In the genomic region with DNA sequence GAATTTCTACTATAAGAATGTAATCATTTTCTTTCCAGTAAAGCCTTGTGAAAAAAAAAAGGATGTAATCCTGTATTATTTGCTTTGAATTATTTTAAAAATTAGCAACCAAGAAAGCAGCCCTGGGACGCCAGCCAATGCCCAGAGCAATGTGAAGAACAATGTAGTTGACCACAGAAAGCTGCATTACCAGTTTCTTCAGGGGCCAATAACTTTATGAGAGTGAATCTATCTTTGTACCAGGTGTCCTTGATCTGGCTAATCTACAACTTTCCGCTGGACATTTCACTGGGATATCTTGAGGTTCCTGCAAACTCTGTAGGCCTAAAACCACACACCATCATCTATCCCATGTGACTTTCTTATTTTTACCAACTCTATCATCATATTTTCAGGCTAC, we compare ENCODE assay signal across 23 cellular contexts. TPM values are rescaled to one million over a fixed set of nuclear protein-coding genes. Genes with fewer than 3 reads are reported as not detected.
DNase-seq lines count a peak whose midpoint lies in the region; FAIRE-seq and TF ChIP-seq lines count a peak whose summit lies in the region.
"Had no signal": no experiment of that assay in that cellular context is flagged by ENCODE, and none has a peak within 500 bp of the region (broad histone marks: within the 10 kb centered on the region; RNA-seq: fewer than 3 reads in every experiment).

No MANE protein-coding gene starts in this region.

- no peaks in the 10 kb centered on the region for H3K9me3 ChIP-seq in MG63
- no peaks in the 10 kb centered on the region for H3K9me3 ChIP-seq in ascending aorta
- no peaks in the 10 kb centered on the region for H3K9me3 ChIP-seq in MM.1S (replicated peaks; ENCODE audit: insufficient read depth, low read length)
- H3K9me3 ChIP-seq: right atrium auricular region had no signal

- H3K27me3 Mint-ChIP-seq in Calu3 (ENCODE audit: unreplicated experiment) (no peaks in the 10 kb centered on the region), chondrocyte (ENCODE audit: low read depth) (no peaks in the 10 kb centered on the region)
- H3K27me3 Mint-ChIP-seq: CD4-positive, alpha-beta T cell; stimulated activated memory B cell treated with anti-CD40 and anti-IgM and Interleukin-4, amounts not matched to agents 10 μg/mL and 1 μg/mL and 100 μg/mL, for 72 hours had no signal

- no peak overlapping the region for H3K4me3 Mint-ChIP-seq in Calu3 (ENCODE audit: low read depth, unreplicated experiment)
- no peak overlapping the region for H3K4me3 Mint-ChIP-seq in chondrocyte (ENCODE audit: unreplicated experiment)
- H3K4me3 Mint-ChIP-seq: activated T-helper 1 cell treated with anti-CD3 and anti-CD28 coated beads, Interleukin-12 subunit alpha, Interleukin-12 subunit beta, Interleukin-2, Interleukin-4 antibody, amounts not matched to agents 30 ng/mL and 10 ng/mL and 1 ng/mL, durations not matched to agents 14 hours and 24 hours and 36 hours; CD4-positive, alpha-beta T cell; endodermal cell; neural crest cell; stimulated activated memory B cell treated with anti-CD40 and anti-IgM and Interleukin-4, amounts not matched to agents 10 μg/mL and 1 μg/mL and 100 μg/mL, for 72 hours had no signal

- no peaks in the 10 kb centered on the region for H3F3A ChIP-seq in MM.1S (ENCODE audit: insufficient read depth, low read length)

- H3K36me3 ChIP-seq in MG63 = no peaks in the 10 kb centered on the region
- H3K36me3 ChIP-seq in ascending aorta = no peaks in the 10 kb centered on the region
- no peaks in the 10 kb centered on the region for H3K36me3 ChIP-seq in MM.1S (replicated peaks; ENCODE audit: insufficient read depth, low read length)
- H3K36me3 ChIP-seq: right atrium auricular region had no signal

- H3K9me2 ChIP-seq in MM.1S (replicated peaks; ENCODE audit: insufficient read depth, low read length) = no peaks in the 10 kb centered on the region

- H3K27me3 ChIP-seq in MG63 (no peaks in the 10 kb centered on the region), ascending aorta (no peaks in the 10 kb centered on the region), MM.1S (replicated peaks; ENCODE audit: insufficient read depth, low read length) (no peaks in the 10 kb centered on the region)
- H3K27me3 ChIP-seq: right atrium auricular region had no signal

- no TSS peak for BruUV-seq in Calu3 (replicated peaks; lab: Mats Ljungman, UMichigan)

- CTCF ChIA-PET in Calu3 (lab: Charles Lee) = no interaction called here

- intact Hi-C loops in Calu3 (cut with micrococcal nuclease; ENCODE audit: unreplicated experiment) = loop anchor here (5.0 kb wide), 1 partner anchor 128 kb away; the partner anchor contains the start of gene MSMO1
- intact Hi-C loops in ascending aorta (cut with DNase I) = no loop called here

- H4K20me1 ChIP-seq in MM.1S (ENCODE audit: insufficient read depth, low read length) = no peaks in the 10 kb centered on the region

- no peak overlapping the region for H3K27ac ChIP-seq in ascending aorta
- no peak overlapping the region for H3K27ac ChIP-seq in MM.1S (ENCODE audit: low read length)
- H3K27ac ChIP-seq: right atrium auricular region had no signal

- no peak for TF ChIP-seq CTCF in Calu3 (IDR thresholded peaks at IDR 0.05; ENCODE audit: unreplicated experiment)
- TF ChIP-seq CTCF in ascending aorta (IDR thresholded peaks at IDR 0.05) = no peak
- no peak for TF ChIP-seq CTCF in chondrocyte (IDR thresholded peaks at IDR 0.05)
- no peak for TF ChIP-seq CTCF in MM.1S (IDR thresholded peaks at IDR 0.05; ENCODE audit: low read length)

- no peaks in the 10 kb centered on the region for H3K36me3 Mint-ChIP-seq in Calu3 (ENCODE audit: insufficient read depth, unreplicated experiment)
- no peaks in the 10 kb centered on the region for H3K36me3 Mint-ChIP-seq in chondrocyte (ENCODE audit: low read depth)
- H3K36me3 Mint-ChIP-seq: stimulated activated memory B cell treated with anti-CD40 and anti-IgM and Interleukin-4, amounts not matched to agents 10 μg/mL and 1 μg/mL and 100 μg/mL, for 72 hours had no signal

- H3K4me2 ChIP-seq in MM.1S (ENCODE audit: low read depth, low read length) = no peak overlapping the region

- peak; percentile 13 for FAIRE-seq in islet of Langerhans (lab: Jason Lieb, UNC)
- FAIRE-seq: GM18507 had no signal

- no peak overlapping the region for H3K9ac ChIP-seq in MM.1S (ENCODE audit: low read length)

- H3K9me3 Mint-ChIP-seq in Calu3 (ENCODE audit: low read depth, unreplicated experiment) = no peaks in the 10 kb centered on the region
- no peaks in the 10 kb centered on the region for H3K9me3 Mint-ChIP-seq in chondrocyte (ENCODE audit: low read depth)
- H3K9me3 Mint-ChIP-seq: activated T-helper 1 cell treated with anti-CD3 and anti-CD28 coated beads, Interleukin-12 subunit alpha, Interleukin-12 subunit beta, Interleukin-2, Interleukin-4 antibody, amounts not matched to agents 30 ng/mL and 10 ng/mL and 1 ng/mL, durations not matched to agents 14 hours and 24 hours and 36 hours; CD4-positive, alpha-beta T cell; endodermal cell; neural crest cell; stimulated activated memory B cell treated with anti-CD40 and anti-IgM and Interleukin-4, amounts not matched to agents 10 μg/mL and 1 μg/mL and 100 μg/mL, for 72 hours had no signal

- H3K27ac Mint-ChIP-seq in Calu3 (ENCODE audit: unreplicated experiment) (peak overlapping the region; percentile 14), chondrocyte (ENCODE audit: unreplicated experiment) (no peak overlapping the region)
- H3K27ac Mint-ChIP-seq: activated T-helper 1 cell treated with anti-CD3 and anti-CD28 coated beads, Interleukin-12 subunit alpha, Interleukin-12 subunit beta, Interleukin-2, Interleukin-4 antibody, amounts not matched to agents 30 ng/mL and 10 ng/mL and 1 ng/mL, durations not matched to agents 14 hours and 24 hours and 36 hours; CD4-positive, alpha-beta T cell; endodermal cell; stimulated activated memory B cell treated with anti-CD40 and anti-IgM and Interleukin-4, amounts not matched to agents 10 μg/mL and 1 μg/mL and 100 μg/mL, for 72 hours had no signal

- H3K4me1 ChIP-seq in ascending aorta (no peaks in the 10 kb centered on the region), MM.1S (ENCODE audit: low read length) (no peaks in the 10 kb centered on the region)
- H3K4me1 ChIP-seq: right atrium auricular region had no signal

- no peaks in the 10 kb centered on the region for H3K79me2 ChIP-seq in MM.1S (ENCODE audit: low read length)

- no peak overlapping the region for H2AFZ ChIP-seq in MM.1S (ENCODE audit: low read length)

- H3K4me3 ChIP-seq in MG63 (no peak overlapping the region), ascending aorta (no peak overlapping the region), MM.1S (ENCODE audit: low read length) (no peak overlapping the region)
- H3K4me3 ChIP-seq: right atrium auricular region had no signal

- DNase-seq in Calu3 = peak; percentile 33
- DNase-seq in MG63 = peak; percentile 41
- peak; percentile 63 for DNase-seq in astrocyte of the hippocampus (ENCODE audit: low read depth, low spot score)
- no peak for DNase-seq in HuH-7.5 (ENCODE audit: low spot score)
- DNase-seq in ascending aorta (ENCODE audit: low spot score in 2 of 2) = no peak
- DNase-seq in chondrocyte (ENCODE audit: low spot score) = no peak
- no peak for DNase-seq in MM.1S
- DNase-seq: activated CD4-positive, CD25-positive, alpha-beta regulatory T cell; CD4-positive, alpha-beta T cell; DND-41; endodermal cell; foreskin melanocyte; KBM-7; left cardiac atrium; NCI-H1105; NCI-H2107; OCI-M1 had no signal

- H3K4me1 Mint-ChIP-seq in Calu3 (ENCODE audit: low read depth, unreplicated experiment) (peaks cover 19% of the 10 kb centered on the region), chondrocyte (ENCODE audit: low read depth) (no peaks in the 10 kb centered on the region)
- H3K4me1 Mint-ChIP-seq: endodermal cell, neural crest cell had no signal

RNA-seq across cellular contexts. Expression of gene KLHL2, which starts 7.6 kb away (rescaled TPM):
- total RNA-seq in Calu3 (2022) (12.9 and 13.8 TPM in 2 replicates), ascending aorta (0.96 TPM), chondrocyte (14.3 to 19.3 TPM (median 16.0 TPM) in 3 replicates)
- total RNA-seq in MG63 (2014; rRNA removed; shearing (Covaris generic); ENCODE audit: low replicate concordance) = 4.8 and 15.0 TPM in 2 replicates

Comparison
In these comparisons a context has a peak if more than half of its experiments do, and no peak if none do; other contexts are left out.
1. DNase-seq: peak in Calu3 (single experiment), MG63 (single experiment) and astrocyte of the hippocampus (single experiment); none in HuH-7.5 (single experiment), ascending aorta (0 of 2), chondrocyte (single experiment) and MM.1S (single experiment).